In genomic region chr19:10852941-10853340, GRCh38 we compare ENCODE assay signal across 33 cellular contexts.
"Had no signal": no experiment of that assay in that cellular context is flagged by ENCODE, and none has a peak within 500 bp of the region (broad histone marks: within the 10 kb centered on the region; RNA-seq: fewer than 3 reads in every experiment).

No MANE protein-coding gene starts in this region.

- H3K4me3 ChIP-seq: adrenal gland, body of pancreas, breast epithelium had no signal

- H3K36me3 Mint-ChIP-seq: activated CD4-positive, alpha-beta memory T cell treated with anti-CD3 and anti-CD28 coated beads for 36 hours; activated naive CD4-positive, alpha-beta T cell treated with anti-CD3 and anti-CD28 coated beads, Interleukin-2, amount 50 U/mL, for 72 hours; activated naive CD8-positive, alpha-beta T cell treated with anti-CD3 and anti-CD28 coated beads for 36 hours had no signal

- ATAC-seq: activated CD8-positive, alpha-beta T cell treated with anti-CD3 and anti-CD28 coated beads for 36 hours; activated naive CD4-positive, alpha-beta T cell treated with anti-CD3 and anti-CD28 coated beads, Interleukin-2, amount 50 U/mL, for 72 hours; activated T-cell treated with anti-CD3 and anti-CD28 coated beads, Interleukin-2, amount 50 U/mL, for 4 hours; activated T-cell treated with anti-CD3 and anti-CD28 coated beads, Interleukin-2, amount 50 U/mL, for 72 hours; activated T-helper 17 cell treated with anti-CD3 and anti-CD28 coated beads, Interleukin-2, amount 50 U/mL, for 72 hours; body of pancreas; T-helper 17 cell had no signal

- H3K27me3 ChIP-seq: adrenal gland, body of pancreas, brain microvascular endothelial cell, breast epithelium had no signal

- H3K36me3 ChIP-seq: adrenal gland, brain microvascular endothelial cell, breast epithelium had no signal

- DNase-seq: activated B cell treated with CpG ODN at 0.5 μM for 24 hours; activated CD4-positive, alpha-beta memory T cell treated with anti-CD3 and anti-CD28 coated beads for 36 hours; activated CD4-positive, alpha-beta T cell treated with anti-CD3 and anti-CD28 coated beads for 4 hours; activated CD4-positive, alpha-beta T cell treated with anti-CD3 and anti-CD28 coated beads, Interleukin-2, amount 10 ng/mL, durations not matched to agents 24 days and 14 days; activated CD4-positive, alpha-beta T cell treated with anti-CD3 and anti-CD28 coated beads, Interleukin-2, amount 50 U/mL, for 1 hour; activated CD4-positive, alpha-beta T cell treated with anti-CD3 and anti-CD28 coated beads, Interleukin-2, amount 50 U/mL, for 4 hours; activated CD4-positive, CD25-positive, alpha-beta regulatory T cell treated with anti-CD3 and anti-CD28 coated beads, Interleukin-2, amount 50 U/mL, for 72 hours; activated CD8-positive, alpha-beta memory T cell treated with anti-CD3 and anti-CD28 coated beads, Interleukin-2, amount 50 U/mL, for 4 hours; activated CD8-positive, alpha-beta T cell treated with anti-CD3 and anti-CD28 coated beads for 36 hours; activated effector memory CD4-positive, alpha-beta T cell treated with anti-CD3 and anti-CD28 coated beads, Interleukin-2, amount 50 U/mL, for 16 hours; activated gamma-delta T cell treated with Interleukin-2 at 50 U/mL for 16 hours; activated naive CD4-positive, alpha-beta T cell; activated naive CD4-positive, alpha-beta T cell treated with anti-CD3 and anti-CD28 coated beads for 36 hours; activated naive CD4-positive, alpha-beta T cell treated with anti-CD3 and anti-CD28 coated beads, Interleukin-2, amount 50 U/mL, for 16 hours; activated naive CD8-positive, alpha-beta T cell treated with anti-CD3 and anti-CD28 coated beads for 36 hours; activated T-cell treated with anti-CD3 and anti-CD28 coated beads for 4 hours; activated T-cell treated with anti-CD3 and anti-CD28 coated beads, Interleukin-2, amount 50 U/mL, for 1 hour; activated T-cell treated with anti-CD3 and anti-CD28 coated beads, Interleukin-2, amount 50 U/mL, for 4 hours; activated T-cell treated with anti-CD3 and anti-CD28 coated beads, Interleukin-2, amount 50 U/mL, for 72 hours; adrenal gland; amniotic stem cell; aorta; body of pancreas; brain microvascular endothelial cell; central memory CD4-positive, alpha-beta T cell; T-helper 17 cell; T-helper 9 cell had no signal

- H3K4me3 Mint-ChIP-seq: activated B cell treated with CpG ODN at 0.5 μM for 24 hours; activated CD4-positive, alpha-beta memory T cell treated with anti-CD3 and anti-CD28 coated beads for 36 hours; activated CD4-positive, alpha-beta T cell treated with anti-CD3 and anti-CD28 coated beads, Interleukin-2, amount 10 ng/mL, durations not matched to agents 24 days and 14 days; activated CD8-positive, alpha-beta T cell treated with anti-CD3 and anti-CD28 coated beads for 36 hours; activated naive CD4-positive, alpha-beta T cell treated with anti-CD3 and anti-CD28 coated beads for 36 hours; activated naive CD8-positive, alpha-beta T cell treated with anti-CD3 and anti-CD28 coated beads for 36 hours; activated T-cell treated with anti-CD3 and anti-CD28 coated beads, Interleukin-2, amount 50 U/mL, for 4 hours; activated T-helper 1 cell treated with anti-CD3 and anti-CD28 coated beads, Interleukin-12 subunit alpha, Interleukin-12 subunit beta, Interleukin-2, Interleukin-4 antibody, amounts not matched to agents 30 ng/mL and 10 ng/mL and 1 ng/mL, durations not matched to agents 14 hours and 24 hours and 36 hours; activated T-helper 17 cell treated with anti-CD3 and anti-CD28 coated beads, Interleukin-2, amount 50 U/mL, for 72 hours; T-helper 17 cell; T-helper 2 cell treated with Interferon-gamma antibody and Interleukin-4, amounts not matched to agents 5 μg/mL and 100 μg/mL, for 36 hours had no signal

- H3K4me1 Mint-ChIP-seq: activated T-helper 17 cell treated with anti-CD3 and anti-CD28 coated beads, Interleukin-2, amount 50 U/mL, for 72 hours had no signal

- H3K9me3 ChIP-seq: adrenal gland, body of pancreas, breast epithelium had no signal

- H3K9me3 Mint-ChIP-seq: activated B cell treated with CpG ODN at 0.5 μM for 24 hours; activated CD4-positive, alpha-beta memory T cell treated with anti-CD3 and anti-CD28 coated beads for 36 hours; activated CD4-positive, alpha-beta T cell treated with anti-CD3 and anti-CD28 coated beads, Interleukin-2, amount 10 ng/mL, durations not matched to agents 24 days and 14 days; activated CD8-positive, alpha-beta T cell treated with anti-CD3 and anti-CD28 coated beads for 36 hours; activated naive CD4-positive, alpha-beta T cell treated with anti-CD3 and anti-CD28 coated beads for 36 hours; activated naive CD4-positive, alpha-beta T cell treated with anti-CD3 and anti-CD28 coated beads, Interleukin-2, amount 50 U/mL, for 72 hours; activated naive CD8-positive, alpha-beta T cell treated with anti-CD3 and anti-CD28 coated beads for 36 hours; activated T-cell treated with anti-CD3 and anti-CD28 coated beads, Interleukin-2, amount 50 U/mL, for 4 hours; activated T-cell treated with anti-CD3 and anti-CD28 coated beads, Interleukin-2, amount 50 U/mL, for 72 hours; activated T-helper 1 cell treated with anti-CD3 and anti-CD28 coated beads, Interleukin-12 subunit alpha, Interleukin-12 subunit beta, Interleukin-2, Interleukin-4 antibody, amounts not matched to agents 30 ng/mL and 10 ng/mL and 1 ng/mL, durations not matched to agents 14 hours and 24 hours and 36 hours; activated T-helper 17 cell treated with anti-CD3 and anti-CD28 coated beads, Interleukin-2, amount 50 U/mL, for 72 hours; T-helper 2 cell treated with Interferon-gamma antibody and Interleukin-4, amounts not matched to agents 5 μg/mL and 100 μg/mL, for 36 hours had no signal

- H3K27me3 Mint-ChIP-seq: activated CD4-positive, alpha-beta memory T cell treated with anti-CD3 and anti-CD28 coated beads for 36 hours; activated CD4-positive, alpha-beta T cell treated with anti-CD3 and anti-CD28 coated beads, Interleukin-2, amount 10 ng/mL, durations not matched to agents 24 days and 14 days; activated CD8-positive, alpha-beta T cell treated with anti-CD3 and anti-CD28 coated beads for 36 hours; activated naive CD8-positive, alpha-beta T cell treated with anti-CD3 and anti-CD28 coated beads for 36 hours; activated T-helper 17 cell treated with anti-CD3 and anti-CD28 coated beads, Interleukin-2, amount 50 U/mL, for 72 hours had no signal

- H3K27ac Mint-ChIP-seq: activated B cell treated with CpG ODN at 0.5 μM for 24 hours; activated CD4-positive, alpha-beta memory T cell treated with anti-CD3 and anti-CD28 coated beads for 36 hours; activated CD4-positive, alpha-beta T cell treated with anti-CD3 and anti-CD28 coated beads, Interleukin-2, amount 10 ng/mL, durations not matched to agents 24 days and 14 days; activated CD8-positive, alpha-beta T cell treated with anti-CD3 and anti-CD28 coated beads for 36 hours; activated naive CD4-positive, alpha-beta T cell treated with anti-CD3 and anti-CD28 coated beads for 36 hours; activated naive CD4-positive, alpha-beta T cell treated with anti-CD3 and anti-CD28 coated beads, Interleukin-2, amount 50 U/mL, for 72 hours; activated naive CD8-positive, alpha-beta T cell treated with anti-CD3 and anti-CD28 coated beads for 36 hours; activated T-cell treated with anti-CD3 and anti-CD28 coated beads, Interleukin-2, amount 50 U/mL, for 72 hours; activated T-helper 1 cell treated with anti-CD3 and anti-CD28 coated beads, Interleukin-12 subunit alpha, Interleukin-12 subunit beta, Interleukin-2, Interleukin-4 antibody, amounts not matched to agents 30 ng/mL and 10 ng/mL and 1 ng/mL, durations not matched to agents 14 hours and 24 hours and 36 hours; activated T-helper 17 cell treated with anti-CD3 and anti-CD28 coated beads, Interleukin-2, amount 50 U/mL, for 72 hours; T-helper 17 cell; T-helper 2 cell treated with Interferon-gamma antibody and Interleukin-4, amounts not matched to agents 5 μg/mL and 100 μg/mL, for 36 hours had no signal

- H3K27ac ChIP-seq: adrenal gland, body of pancreas, brain microvascular endothelial cell, breast epithelium, VCaP had no signal

- H3K4me1 ChIP-seq: adrenal gland, body of pancreas, breast epithelium had no signal
